1 cellular context compared by ENCODE assay signal in genomic region chr1:13730751-13731482, GRCh38.
A peak's percentile ranks its signal among the peaks of the same experiment; 100 is the strongest.
TF ChIP-seq lines count a peak whose summit lies in the region.

No MANE protein-coding gene starts in this region.

TF ChIP-seq in K562, 482 proteins besides CTCF, POLR2A, EP300 and RAD21 (continued from another document):
- TF ChIP-seq ATF6 (CRISPR knock-in tag; IDR thresholded peaks at IDR 0.05) (no peak), MEF2D (tag; conservative IDR thresholded peaks at IDR 0.05; ENCODE audit: low read depth) (no peak), ZBTB40 (IDR thresholded peaks at IDR 0.05) (peak; percentile 80), ZBTB40 (CRISPR knock-in tag; IDR thresholded peaks at IDR 0.05) (no peak), KDM4B (IDR thresholded peaks at IDR 0.05; ENCODE audit: borderline replicate concordance in 2 of 2, low read depth in 1 of 2) (no peak), ZNF609 (CRISPR knock-in tag; IDR thresholded peaks at IDR 0.05; ENCODE audit: borderline replicate concordance) (no peak), GABPA (tag; conservative IDR thresholded peaks at IDR 0.05; ENCODE audit: low read depth) (peak; percentile 73), ZNF232 (CRISPR knock-in tag; IDR thresholded peaks at IDR 0.05) (no peak), ZFP30 (CRISPR knock-in tag; IDR thresholded peaks at IDR 0.05; ENCODE audit: borderline replicate concordance) (no peak), E4F1 (CRISPR knock-in tag; IDR thresholded peaks at IDR 0.05; ENCODE audit: borderline replicate concordance) (no peak), STAT5B (CRISPR knock-in tag; IDR thresholded peaks at IDR 0.05) (no peak), CUX1 (CRISPR knock-in tag; IDR thresholded peaks at IDR 0.05) (no peak), E2F8 (IDR thresholded peaks at IDR 0.05; ENCODE audit: low read depth, partially characterized antibody) (no peak), ZC3H8 (IDR thresholded peaks at IDR 0.05) (no peak), SPI1 (IDR thresholded peaks at IDR 0.05; ENCODE audit: borderline replicate concordance, low read depth, low read length) (peak; percentile 36; the same call in 1 of the 2 replicates)
TF ChIP-seq in K562: peak in this region for 8.
